Comparison of ENCODE assay signal across 15 cellular contexts in genomic region chr15:39227001-39227400, GRCh38.
DNase-seq lines count a peak whose midpoint lies in the region; ATAC-seq and TF ChIP-seq lines count a peak whose summit lies in the region.
"Had no signal": no experiment of that assay in that cellular context is flagged by ENCODE, and none has a peak within 500 bp of the region (broad histone marks: within the 10 kb centered on the region; RNA-seq: fewer than 3 reads in every experiment).

No MANE protein-coding gene starts in this region.

- DNase-seq in Caco-2 (no peak), IMR-90 (no peak), RWPE2 (ENCODE audit: low spot score) (no peak), kidney tubule cell (ENCODE audit: low spot score) (peak; percentile 76), T-helper 2 cell (no peak), neural progenitor cell (ENCODE audit: low spot score) (no peak), Peyer's patch (no peak), foreskin keratinocyte (no peak)
- DNase-seq: 8988T, DND-41, EL, GOT3 had no signal

- H2BK5ac ChIP-seq in IMR-90 (ENCODE audit: low read depth, low read length, poor library complexity, severe bottlenecking): no peak overlapping the region

- no peak for TF ChIP-seq RAD21 in IMR-90 (IDR thresholded peaks at IDR 0.05; ENCODE audit: low read length)

- no peak overlapping the region for H4K5ac ChIP-seq in IMR-90 (ENCODE audit: low read depth, low read length)

- H3K23ac ChIP-seq in IMR-90 (ENCODE audit: low read depth, low read length): no peak overlapping the region

- H3K4me3 ChIP-seq in Caco-2 (ENCODE audit: low read depth, low read length): no peak overlapping the region
- H3K4me3 ChIP-seq in IMR-90 (ENCODE audit: insufficient read depth, low read depth, low read length): no peak overlapping the region
- H3K4me3 ChIP-seq in RWPE2 (ENCODE audit: severe bottlenecking): no peak overlapping the region
- H3K4me3 ChIP-seq in neural progenitor cell: no peak overlapping the region
- no peak overlapping the region for H3K4me3 ChIP-seq in Peyer's patch
- H3K4me3 ChIP-seq: BLaER1 treated with 17β-estradiol and CSF1 and Interleukin-3, amounts not matched to agents 10 nM and 100 nM; GM12878; HAP-1 had no signal

- H3K36me3 ChIP-seq in Caco-2 (ENCODE audit: control insufficient read depth, insufficient read depth, low read length) (no peaks in the 10 kb centered on the region), IMR-90 (ENCODE audit: control insufficient read depth, insufficient read depth, low read length) (no peaks in the 10 kb centered on the region), RWPE2 (ENCODE audit: low read depth) (no peaks in the 10 kb centered on the region), neural progenitor cell (no peaks in the 10 kb centered on the region), Peyer's patch (no peaks in the 10 kb centered on the region)
- H3K36me3 ChIP-seq: BLaER1 treated with 17β-estradiol and CSF1 and Interleukin-3, amounts not matched to agents 10 nM and 100 nM; HAP-1 had no signal

- peak overlapping the region; percentile 63 for H3K4ac ChIP-seq in IMR-90 (ENCODE audit: low read depth, low read length)

- peak overlapping the region; percentile 30; the same call in 1 of the 2 replicates for H2AK5ac ChIP-seq in IMR-90 (ENCODE audit: low read depth, low read length)

- peak overlapping the region; percentile 57; the same call in 2 of the 3 replicates for H2BK15ac ChIP-seq in IMR-90 (ENCODE audit: low read depth, low read length)

- H2BK120ac ChIP-seq in IMR-90 (ENCODE audit: low read depth, low read length): peak overlapping the region; percentile 55

- H3K18ac ChIP-seq in IMR-90 (ENCODE audit: low read depth, low read length): no peak overlapping the region

- peak overlapping the region in 1 of 2 experiments; percentile 25; a peak in 1 of 4 replicates for H4K8ac ChIP-seq in IMR-90 (ENCODE audit: low read depth in 2 of 2, low read length in 2 of 2)

- CTCF ChIA-PET in Caco-2 (lab: Charles Lee) (no interaction called here), IMR-90 (lab: Yijun Ruan, JAX) (no interaction called here)

- H2AK9ac ChIP-seq in IMR-90 (replicated peaks; ENCODE audit: low read depth, low read length, poor library complexity): no peak overlapping the region

- H3K27ac Mint-ChIP-seq in Caco-2 (ENCODE audit: unreplicated experiment) (peak overlapping the region; percentile 76), neural progenitor cell (no peak overlapping the region)

- peak overlapping the region; percentile 45; the same call in 1 of the 2 replicates for H3K14ac ChIP-seq in IMR-90 (replicated peaks; ENCODE audit: low read depth, low read length)

- H3K79me1 ChIP-seq in IMR-90 (ENCODE audit: low read depth in 1 of 2, low read length in 2 of 2): peaks cover 0 to 6% of the 10 kb centered on the region in 2 experiments; a peak in 1 of 4 replicates

- no peaks in the 10 kb centered on the region for H3K79me2 ChIP-seq in neural progenitor cell (ENCODE audit: low read depth)

- dilution Hi-C loops in IMR-90 (cut with HindIII; ENCODE audit: low sequenced_read_pairs, unreplicated experiment): no loop called here

- H3K27me3 ChIP-seq in Caco-2 (replicated peaks; ENCODE audit: control insufficient read depth, insufficient read depth, low read length) (no peaks in the 10 kb centered on the region), IMR-90 (ENCODE audit: control insufficient read depth, insufficient read depth, low read length) (no peaks in the 10 kb centered on the region), RWPE2 (ENCODE audit: insufficient read depth, poor library complexity, severe bottlenecking) (no peaks in the 10 kb centered on the region), neural progenitor cell (no peaks in the 10 kb centered on the region), Peyer's patch (no peaks in the 10 kb centered on the region), foreskin keratinocyte (no peaks in the 10 kb centered on the region)
- H3K27me3 ChIP-seq: BLaER1 treated with 17β-estradiol and CSF1 and Interleukin-3, amounts not matched to agents 10 nM and 100 nM had no signal

- H3K4me3 Mint-ChIP-seq in Caco-2 (ENCODE audit: unreplicated experiment): no peak overlapping the region
- H3K4me3 Mint-ChIP-seq in neural progenitor cell: no peak overlapping the region

- intact Hi-C loops in Caco-2 (cut with micrococcal nuclease; ENCODE audit: unreplicated experiment): no loop called here
- intact Hi-C loops in IMR-90 (cut with micrococcal nuclease): no loop called here

- no peaks in the 10 kb centered on the region for H3K27me3 Mint-ChIP-seq in Caco-2 (ENCODE audit: insufficient read depth, unreplicated experiment)
- H3K27me3 Mint-ChIP-seq in neural progenitor cell (ENCODE audit: insufficient read depth, low read depth): no peaks in the 10 kb centered on the region

- POLR2A ChIA-PET in Caco-2 (lab: Charles Lee): no interaction called here
- POLR2A ChIA-PET in IMR-90 (lab: Charles Lee; ENCODE audit: unreplicated experiment): no interaction called here

- no peaks in the 10 kb centered on the region for H3K9me3 ChIP-seq in Caco-2
- H3K9me3 ChIP-seq in IMR-90 (ENCODE audit: control insufficient read depth, insufficient read depth, low read length): no peaks in the 10 kb centered on the region
- H3K9me3 ChIP-seq in RWPE2 (ENCODE audit: severe bottlenecking): no peaks in the 10 kb centered on the region
- no peaks in the 10 kb centered on the region for H3K9me3 ChIP-seq in neural progenitor cell (ENCODE audit: low read depth)
- no peaks in the 10 kb centered on the region for H3K9me3 ChIP-seq in Peyer's patch
- H3K9me3 ChIP-seq: HAP-1 had no signal

- no peak for TF ChIP-seq POLR2A in IMR-90 (IDR thresholded peaks at IDR 0.05; ENCODE audit: low read depth, low read length)
- no peak for TF ChIP-seq POLR2A in Peyer's patch (IDR thresholded peaks at IDR 0.05)

- H3K9ac ChIP-seq in IMR-90 (ENCODE audit: low read depth, low read length) (no peak overlapping the region), neural progenitor cell (no peak overlapping the region)
- H3K9ac ChIP-seq: BLaER1 treated with 17β-estradiol and CSF1 and Interleukin-3, amounts not matched to agents 10 nM and 100 nM had no signal

- no peaks in the 10 kb centered on the region for H3K9me3 Mint-ChIP-seq in Caco-2 (ENCODE audit: unreplicated experiment)
- H3K9me3 Mint-ChIP-seq in neural progenitor cell: no peaks in the 10 kb centered on the region

- H3K27ac ChIP-seq in IMR-90 (ENCODE audit: insufficient read depth, low read length) (no peak overlapping the region), RWPE2 (ENCODE audit: poor library complexity, severe bottlenecking) (peak overlapping the region; percentile 2), neural progenitor cell (no peak overlapping the region), Peyer's patch (no peak overlapping the region), foreskin keratinocyte (no peak overlapping the region)
- H3K27ac ChIP-seq: BLaER1 treated with 17β-estradiol and CSF1 and Interleukin-3, amounts not matched to agents 10 nM and 100 nM had no signal

- BruUV-seq in Caco-2 (replicated peaks; lab: Mats Ljungman, UMichigan): no TSS peak
- no TSS peak for BruUV-seq in IMR-90 (replicated peaks; lab: Mats Ljungman, UMichigan)

- no peak overlapping the region; the same call in 1 of the 2 replicates for H2BK20ac ChIP-seq in IMR-90 (ENCODE audit: low read depth, low read length)

- H3K56ac ChIP-seq in IMR-90 (ENCODE audit: extremely low read depth, insufficient read depth, low read length): no peak overlapping the region

- H3K4me1 ChIP-seq in Caco-2: peaks cover 7% of the 10 kb centered on the region
- H3K4me1 ChIP-seq in IMR-90 (ENCODE audit: control insufficient read depth, insufficient read depth, low read length): peaks cover 8% of the 10 kb centered on the region
- H3K4me1 ChIP-seq in RWPE2 (ENCODE audit: insufficient read depth, poor library complexity, severe bottlenecking): peaks cover 15% of the 10 kb centered on the region
- no peaks in the 10 kb centered on the region for H3K4me1 ChIP-seq in neural progenitor cell
- H3K4me1 ChIP-seq in Peyer's patch: no peaks in the 10 kb centered on the region
- H3K4me1 ChIP-seq in foreskin keratinocyte: peaks cover 13% of the 10 kb centered on the region
- H3K4me1 ChIP-seq: BLaER1 treated with 17β-estradiol and CSF1 and Interleukin-3, amounts not matched to agents 10 nM and 100 nM; HAP-1 had no signal

- H4K20me1 ChIP-seq in IMR-90 (ENCODE audit: insufficient read depth, low read length): no peaks in the 10 kb centered on the region
- H4K20me1 ChIP-seq in neural progenitor cell (ENCODE audit: low read depth): no peaks in the 10 kb centered on the region
- H4K20me1 ChIP-seq: BLaER1 treated with 17β-estradiol and CSF1 and Interleukin-3, amounts not matched to agents 10 nM and 100 nM had no signal

- TF ChIP-seq CTCF in Caco-2 (IDR thresholded peaks at IDR 0.05; ENCODE audit: insufficient read depth in 1 of 2, low read depth in 1 of 2, low read length in 1 of 2, severe bottlenecking in 1 of 2, unreplicated experiment in 1 of 2): no peak
- TF ChIP-seq CTCF in IMR-90 (conservative IDR thresholded peaks at IDR 0.05; ENCODE audit: low read depth, low read length): no peak
- TF ChIP-seq CTCF in RWPE2 (IDR thresholded peaks at IDR 0.05; ENCODE audit: poor library complexity, severe bottlenecking): no peak
- TF ChIP-seq CTCF in neural progenitor cell (IDR thresholded peaks at IDR 0.05): no peak
- no peak for TF ChIP-seq CTCF in Peyer's patch (IDR thresholded peaks at IDR 0.05)
- no peak for TF ChIP-seq CTCF in foreskin keratinocyte (conservative IDR thresholded peaks at IDR 0.05)

- no peak for ATAC-seq in IMR-90 (ENCODE audit: low read depth)
- ATAC-seq in RWPE2 (ENCODE audit: low read depth): no peak
- ATAC-seq in foreskin keratinocyte: no peak
- ATAC-seq: GM12878 had no signal

- in situ Hi-C loops in IMR-90 (cut with MboI; ENCODE audit: low sequenced_read_pairs): no loop called here

- WGBS in IMR-90 (ENCODE audit: extremely low coverage in 2 of 2, insufficient read length in 1 of 2), 2 experiments: no CpG with 5 or more reads among the region's 1 CpG

- H3K36me3 Mint-ChIP-seq in Caco-2 (ENCODE audit: insufficient read depth, unreplicated experiment) (no peaks in the 10 kb centered on the region), neural progenitor cell (no peaks in the 10 kb centered on the region)

- H2AFZ ChIP-seq in IMR-90 (replicated peaks; ENCODE audit: low read length, poor library complexity) (no peak overlapping the region), neural progenitor cell (replicated peaks) (no peak overlapping the region)

- H3K9me1 ChIP-seq in IMR-90 (ENCODE audit: insufficient read depth, low read length): peaks cover 6% of the 10 kb centered on the region

- H4K91ac ChIP-seq in IMR-90 (ENCODE audit: insufficient read depth, low read depth, low read length): 0 out of 2 replicates have a peak overlapping the region, but pooled peaks have one; percentile 27

- peaks cover under 1% of the 10 kb centered on the region for H3K4me1 Mint-ChIP-seq in Caco-2 (ENCODE audit: low read depth, unreplicated experiment)
- H3K4me1 Mint-ChIP-seq in neural progenitor cell: peaks cover 3% of the 10 kb centered on the region

- H3K4me2 ChIP-seq in IMR-90 (ENCODE audit: low read depth, low read length) (no peak overlapping the region), neural progenitor cell (no peak overlapping the region)
- H3K4me2 ChIP-seq: BLaER1 treated with 17β-estradiol and CSF1 and Interleukin-3, amounts not matched to agents 10 nM and 100 nM had no signal

- H3F3A ChIP-seq in neural progenitor cell (ENCODE audit: low read depth): no peaks in the 10 kb centered on the region

TF ChIP-seq in IMR-90, 13 proteins besides CTCF, POLR2A, EP300 and RAD21 (continues in another document):
- no peak for TF ChIP-seq SMC3 (IDR thresholded peaks at IDR 0.05; ENCODE audit: low read depth, low read length)
